21 cellular contexts compared by ENCODE assay signal in genomic region chr10:125226823-125227222, GRCh38.
DNase-seq lines count a peak whose midpoint lies in the region; ATAC-seq and TF ChIP-seq lines count a peak whose summit lies in the region.
"Had no signal": no experiment of that assay in that cellular context is flagged by ENCODE, and none has a peak within 500 bp of the region (broad histone marks: within the 10 kb centered on the region; RNA-seq: fewer than 3 reads in every experiment).

No MANE protein-coding gene starts in this region.

- H3K4me2 ChIP-seq in neural progenitor cell, result no peak overlapping the region
- H3K4me2 ChIP-seq: BLaER1, GM23338 had no signal

- no peak for ATAC-seq in activated T-cell treated with anti-CD3 and anti-CD28 coated beads, Interleukin-2, amount 50 U/mL, for 4 hours
- no peak for ATAC-seq in activated T-cell treated with anti-CD3 and anti-CD28 coated beads, Interleukin-2, amount 50 U/mL, for 72 hours (replicated peaks in 1 of 2)
- ATAC-seq in T-helper 17 cell (no peak), GM21737 (IDR thresholded peaks at IDR 0.05; ENCODE audit: unreplicated experiment) (no peak)
- ATAC-seq: GM12878, GM23338 had no signal

- no peak overlapping the region for H3K27ac Mint-ChIP-seq in activated T-cell treated with anti-CD3 and anti-CD28 coated beads, Interleukin-2, amount 50 U/mL, for 72 hours
- H3K27ac Mint-ChIP-seq in immature natural killer cell, result peak overlapping the region in 4 of 6 donors; percentile 82 to 88 (median 87)
- peak overlapping the region; percentile 57 for H3K27ac Mint-ChIP-seq in neural progenitor cell
- H3K27ac Mint-ChIP-seq in T-helper 17 cell, result no peak overlapping the region
- H3K27ac Mint-ChIP-seq: B cell; CD14-positive monocyte; CD4-positive, alpha-beta T cell; CD8-positive, alpha-beta memory T cell; GM23338; HFFc6 had no signal

- H3K79me2 ChIP-seq in neural progenitor cell (ENCODE audit: low read depth), result no peaks in the 10 kb centered on the region

- H3K4me1 Mint-ChIP-seq in activated T-cell treated with anti-CD3 and anti-CD28 coated beads, Interleukin-2, amount 50 U/mL, for 4 hours (ENCODE audit: low read depth), result peaks cover 2% of the 10 kb centered on the region
- H3K4me1 Mint-ChIP-seq in activated T-cell treated with anti-CD3 and anti-CD28 coated beads, Interleukin-2, amount 50 U/mL, for 72 hours (ENCODE audit: low read depth), result no peaks in the 10 kb centered on the region
- peaks cover 9 to 15% of the 10 kb centered on the region in 2 donors for H3K4me1 Mint-ChIP-seq in immature natural killer cell
- H3K4me1 Mint-ChIP-seq in neural progenitor cell, result peaks cover 28% of the 10 kb centered on the region
- peaks cover 2% of the 10 kb centered on the region for H3K4me1 Mint-ChIP-seq in T-helper 17 cell
- H3K4me1 Mint-ChIP-seq: B cell, CD14-positive monocyte had no signal

- no peak for DNase-seq in activated T-cell treated with anti-CD3 and anti-CD28 coated beads, Interleukin-2, amount 50 U/mL, for 4 hours
- no peak for DNase-seq in activated T-cell treated with anti-CD3 and anti-CD28 coated beads, Interleukin-2, amount 50 U/mL, for 72 hours
- DNase-seq in immature natural killer cell, result no peak
- DNase-seq in neural progenitor cell (ENCODE audit: low spot score), result no peak
- DNase-seq in T-helper 17 cell, result no peak
- no peak for DNase-seq in C1 segment of cervical spinal cord (lab: John Stamatoyannopoulos, UW)
- DNase-seq: CD4-positive, alpha-beta T cell; CD8-positive, alpha-beta memory T cell; DMS 273 treated with DMSO at 0.1 percent for 48 hours; DMS79; EL; GDM1; HFFc6 had no signal

- H3K9me3 ChIP-seq in neural progenitor cell (ENCODE audit: low read depth) (no peaks in the 10 kb centered on the region), T-helper 17 cell (ENCODE audit: control insufficient read depth, low read length, poor library complexity, severe bottlenecking) (no peaks in the 10 kb centered on the region)
- H3K9me3 ChIP-seq: HAP-1 had no signal

- no peak overlapping the region for H3K9ac ChIP-seq in neural progenitor cell
- H3K9ac ChIP-seq: BLaER1 had no signal

- no peak overlapping the region for H2AFZ ChIP-seq in neural progenitor cell (replicated peaks)
- H2AFZ ChIP-seq: GM23338 had no signal

- no peak for TF ChIP-seq CTCF in neural progenitor cell (IDR thresholded peaks at IDR 0.05)

- H3K27me3 Mint-ChIP-seq in activated T-cell treated with anti-CD3 and anti-CD28 coated beads, Interleukin-2, amount 50 U/mL, for 4 hours (ENCODE audit: low read depth), result no peaks in the 10 kb centered on the region
- H3K27me3 Mint-ChIP-seq in activated T-cell treated with anti-CD3 and anti-CD28 coated beads, Interleukin-2, amount 50 U/mL, for 72 hours (ENCODE audit: low read depth), result no peaks in the 10 kb centered on the region
- peaks cover 11 to 30% (median 16%) of the 10 kb centered on the region in 3 donors for H3K27me3 Mint-ChIP-seq in immature natural killer cell (ENCODE audit: low read depth in 3 of 3)
- H3K27me3 Mint-ChIP-seq in neural progenitor cell (ENCODE audit: insufficient read depth, low read depth), result peaks cover 6% of the 10 kb centered on the region
- H3K27me3 Mint-ChIP-seq in T-helper 17 cell, result peaks cover 4% of the 10 kb centered on the region
- H3K27me3 Mint-ChIP-seq: CD4-positive, alpha-beta T cell had no signal

- H4K20me1 ChIP-seq in neural progenitor cell (ENCODE audit: low read depth), result no peaks in the 10 kb centered on the region
- H4K20me1 ChIP-seq: BLaER1 had no signal

- H3K36me3 ChIP-seq in neural progenitor cell, result no peaks in the 10 kb centered on the region
- H3K36me3 ChIP-seq: BLaER1, HAP-1 had no signal

- no peak overlapping the region for H3K27ac ChIP-seq in neural progenitor cell
- H3K27ac ChIP-seq: 22Rv1 had no signal

- peaks cover 3% of the 10 kb centered on the region for H3K9me3 Mint-ChIP-seq in activated T-cell treated with anti-CD3 and anti-CD28 coated beads, Interleukin-2, amount 50 U/mL, for 4 hours
- peaks cover 2 to 7% of the 10 kb centered on the region in 2 donors for H3K9me3 Mint-ChIP-seq in activated T-cell treated with anti-CD3 and anti-CD28 coated beads, Interleukin-2, amount 50 U/mL, for 72 hours
- H3K9me3 Mint-ChIP-seq in immature natural killer cell, result peaks cover 5 to 33% (median 10%) of the 10 kb centered on the region in 6 donors
- H3K9me3 Mint-ChIP-seq in neural progenitor cell, result no peaks in the 10 kb centered on the region
- H3K9me3 Mint-ChIP-seq: GM23338, HFFc6 had no signal

- H3K4me3 Mint-ChIP-seq in activated T-cell treated with anti-CD3 and anti-CD28 coated beads, Interleukin-2, amount 50 U/mL, for 4 hours, result peak overlapping the region; percentile 16
- H3K4me3 Mint-ChIP-seq in activated T-cell treated with anti-CD3 and anti-CD28 coated beads, Interleukin-2, amount 50 U/mL, for 72 hours, result no peak overlapping the region
- H3K4me3 Mint-ChIP-seq in immature natural killer cell, result peak overlapping the region in 1 of 5 donors; percentile 25
- H3K4me3 Mint-ChIP-seq in neural progenitor cell, result no peak overlapping the region
- H3K4me3 Mint-ChIP-seq in T-helper 17 cell, result no peak overlapping the region
- H3K4me3 Mint-ChIP-seq: B cell; CD14-positive monocyte; CD4-positive, alpha-beta T cell; CD8-positive, alpha-beta memory T cell; GM23338; HFFc6 had no signal

- no peak overlapping the region for H3K4me3 ChIP-seq in neural progenitor cell
- H3K4me3 ChIP-seq: GM12878, GM23338, HAP-1 had no signal

- no peaks in the 10 kb centered on the region for H3K4me1 ChIP-seq in neural progenitor cell

- no peaks in the 10 kb centered on the region for H3K36me3 Mint-ChIP-seq in activated T-cell treated with anti-CD3 and anti-CD28 coated beads, Interleukin-2, amount 50 U/mL, for 4 hours (ENCODE audit: insufficient read depth)
- peaks cover 0 to 2% of the 10 kb centered on the region in 2 donors for H3K36me3 Mint-ChIP-seq in activated T-cell treated with anti-CD3 and anti-CD28 coated beads, Interleukin-2, amount 50 U/mL, for 72 hours (ENCODE audit: insufficient read depth in 2 of 2)
- H3K36me3 Mint-ChIP-seq in immature natural killer cell (peaks cover 0 to 3% (median 0%) of the 10 kb centered on the region in 3 donors), neural progenitor cell (no peaks in the 10 kb centered on the region), T-helper 17 cell (ENCODE audit: low read depth) (no peaks in the 10 kb centered on the region)
- H3K36me3 Mint-ChIP-seq: CD14-positive monocyte; CD8-positive, alpha-beta memory T cell had no signal

- no peaks in the 10 kb centered on the region for H3K27me3 ChIP-seq in neural progenitor cell
- H3K27me3 ChIP-seq: BLaER1 had no signal

- no peaks in the 10 kb centered on the region for H3F3A ChIP-seq in neural progenitor cell (ENCODE audit: low read depth)

Comparison
In these comparisons a context has a peak if more than half of its experiments do, and no peak if none do; other contexts are left out.
1. H3K27ac Mint-ChIP-seq: peak in immature natural killer cell (4 of 6) and neural progenitor cell (single experiment); none in activated T-cell treated with anti-CD3 and anti-CD28 coated beads, Interleukin-2, amount 50 U/mL, for 72 hours (single experiment) and T-helper 17 cell (single experiment).